ENCODE assay signal across 8 cellular contexts in the genomic region with DNA sequence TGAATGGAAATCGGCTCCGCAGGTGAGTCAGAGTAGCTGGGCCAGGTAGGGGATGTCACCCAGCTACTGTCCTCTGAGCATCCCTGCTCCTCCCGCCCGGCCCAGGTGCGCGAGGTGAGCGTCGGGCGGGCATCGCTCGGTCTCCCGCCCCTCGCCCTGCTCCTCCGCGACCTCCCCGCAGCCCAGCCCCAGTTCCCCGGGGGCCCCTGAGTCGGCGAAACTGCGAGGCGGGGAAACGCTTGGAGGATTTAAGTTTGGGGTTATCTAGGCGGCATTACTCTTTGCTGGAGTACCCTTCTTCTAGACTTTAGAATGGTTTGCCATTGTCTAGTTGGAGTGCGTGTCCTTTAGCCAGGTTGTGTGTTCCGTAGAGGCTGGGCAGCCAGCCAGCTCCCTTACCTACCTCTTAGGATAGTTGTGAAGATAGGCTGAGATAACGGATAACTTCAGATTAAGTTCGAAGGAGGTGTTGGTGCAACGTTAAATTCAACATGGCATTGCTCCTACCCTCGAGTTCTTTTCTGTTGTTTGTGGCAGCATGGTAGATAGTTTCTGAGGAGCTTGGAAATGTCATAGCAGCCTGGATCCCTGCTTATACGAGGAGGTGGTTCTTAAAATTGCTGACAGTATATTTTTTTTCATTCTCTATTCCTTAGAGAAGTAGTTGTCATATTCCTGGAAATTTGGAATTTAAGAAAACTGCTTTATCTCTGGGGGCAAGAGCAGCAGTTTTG. TPM values are rescaled to one million over a fixed set of nuclear protein-coding genes. Genes with fewer than 3 reads are reported as not detected.
DNase-seq lines count a peak whose midpoint lies in the region; ATAC-seq and TF ChIP-seq lines count a peak whose summit lies in the region.

No MANE protein-coding gene starts in this region.

- in situ Hi-C loops in transverse colon (cut with MboI; ENCODE audit: low pct_ligation_motif_present in 1 of 4, low pct_unique_long_range_greater_than_20kb in 1 of 4, low sequenced_read_pairs in 3 of 4) = no loop called here

- H3K27me3 ChIP-seq in liver (ENCODE audit: control insufficient read depth in 4 of 4, insufficient read depth in 4 of 4, low read length in 3 of 4) (no peaks in the 10 kb centered on the region), transverse colon (no peaks in the 10 kb centered on the region)

- peak overlapping the region; percentile 68 to 76 (median 76) for H3K4me3 ChIP-seq in liver (ENCODE audit: low read depth in 1 of 3, low read length in 3 of 3)
- peak overlapping the region; percentile 63 to 97 (median 81) for H3K4me3 ChIP-seq in transverse colon

- ATAC-seq in HG02642 (IDR thresholded peaks at IDR 0.05; ENCODE audit: poor library complexity, unreplicated experiment) = peak; percentile 33

- intact Hi-C loops in transverse colon (cut with DNase I; ENCODE audit: low total_unique reads) = no loop called here

- H3K27ac ChIP-seq in liver (ENCODE audit: low read depth in 1 of 2, low read length in 2 of 2) (peak overlapping the region; percentile 91 to 93), transverse colon (peak overlapping the region; percentile 96 to 99 (median 98))

- under 1% methylated on average over 30 of the region's 30 CpGs for whole genome bisulfite sequencing in liver
- WGBS in transverse colon (ENCODE audit: low coverage in 1 of 2), 2 donors = 0 to 2% methylated on average over 1 to 21 of the region's 30 CpGs

- TF ChIP-seq POLR2A in transverse colon (IDR thresholded peaks at IDR 0.05) = no peak

- peak overlapping the region; percentile 74 to 94 for H3K9ac ChIP-seq in liver (ENCODE audit: low read depth in 1 of 2, low read length in 2 of 2)

- TF ChIP-seq CTCF in liver (IDR thresholded peaks at IDR 0.05; ENCODE audit: low read depth, low read length, missing input control) (no peak), transverse colon (IDR thresholded peaks at IDR 0.05) (no peak)

- TF ChIP-seq EP300 in transverse colon (IDR thresholded peaks at IDR 0.05; ENCODE audit: low read depth) = no peak

- DNase-seq in NCI-H2196 (lab: John Stamatoyannopoulos, UW; ENCODE audit: unreplicated experiment) = peak; percentile 17
- DNase-seq in NCI-H2196 treated with DMSO at 0.1 percent for 48 hours (lab: John Stamatoyannopoulos, UW; ENCODE audit: unreplicated experiment) = no peak
- peak; percentile 16 for DNase-seq in NCI-H82 treated with DMSO at 0.1 percent for 48 hours (lab: John Stamatoyannopoulos, UW; ENCODE audit: unreplicated experiment)
- DNase-seq in cerebellum (ENCODE audit: low spot score) = peak; percentile 7
- DNase-seq in transverse colon = peak; percentile 42
- DNase-seq in stimulated activated CD4-positive, alpha-beta T cell treated with anti-CD3 and anti-CD28 coated beads, Interleukin-1b, Interleukin-23, amount 100 ng/mL, for 48 hours = no peak

- no peaks in the 10 kb centered on the region for H3K36me3 ChIP-seq in liver (ENCODE audit: control insufficient read depth in 4 of 4, insufficient read depth in 3 of 4, low read depth in 1 of 4, low read length in 3 of 4)
- H3K36me3 ChIP-seq in transverse colon = no peaks in the 10 kb centered on the region

- H3K4me1 ChIP-seq in liver (ENCODE audit: control insufficient read depth in 4 of 4, insufficient read depth in 4 of 4, low read length in 3 of 4) = peaks cover 3 to 40% (median 22%) of the 10 kb centered on the region in 4 donors
- peaks cover 20 to 44% (median 27%) of the 10 kb centered on the region in 4 donors for H3K4me1 ChIP-seq in transverse colon

- TF ChIP-seq RAD21 in liver (IDR thresholded peaks at IDR 0.05) = no peak

- no peaks in the 10 kb centered on the region for H3K9me3 ChIP-seq in liver (ENCODE audit: control insufficient read depth in 4 of 4, low read length in 3 of 4)
- no peaks in the 10 kb centered on the region for H3K9me3 ChIP-seq in transverse colon

TF ChIP-seq in liver, 16 proteins besides CTCF, POLR2A, EP300 and RAD21:
- no peak for TF ChIP-seq NR2F2 (IDR thresholded peaks at IDR 0.05)
- no peak for TF ChIP-seq HNF4G (IDR thresholded peaks at IDR 0.05)
- TF ChIP-seq, protein P1, sequence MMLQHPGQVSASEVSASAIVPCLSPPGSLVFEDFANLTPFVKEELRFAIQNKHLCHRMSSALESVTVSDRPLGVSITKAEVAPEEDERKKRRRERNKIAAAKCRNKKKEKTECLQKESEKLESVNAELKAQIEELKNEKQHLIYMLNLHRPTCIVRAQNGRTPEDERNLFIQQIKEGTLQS (IDR thresholded peaks at IDR 0.05) = no peak
- TF ChIP-seq, protein P2, sequence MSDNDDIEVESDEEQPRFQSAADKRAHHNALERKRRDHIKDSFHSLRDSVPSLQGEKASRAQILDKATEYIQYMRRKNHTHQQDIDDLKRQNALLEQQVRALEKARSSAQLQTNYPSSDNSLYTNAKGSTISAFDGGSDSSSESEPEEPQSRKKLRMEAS (IDR thresholded peaks at IDR 0.05) = no peak
- TF ChIP-seq GABPA (IDR thresholded peaks at IDR 0.05 in 1 of 2, conservative IDR thresholded peaks at IDR 0.05 in 1 of 2) = no peak
- TF ChIP-seq RXRA (IDR thresholded peaks at IDR 0.05) = no peak
- TF ChIP-seq, protein P3, sequence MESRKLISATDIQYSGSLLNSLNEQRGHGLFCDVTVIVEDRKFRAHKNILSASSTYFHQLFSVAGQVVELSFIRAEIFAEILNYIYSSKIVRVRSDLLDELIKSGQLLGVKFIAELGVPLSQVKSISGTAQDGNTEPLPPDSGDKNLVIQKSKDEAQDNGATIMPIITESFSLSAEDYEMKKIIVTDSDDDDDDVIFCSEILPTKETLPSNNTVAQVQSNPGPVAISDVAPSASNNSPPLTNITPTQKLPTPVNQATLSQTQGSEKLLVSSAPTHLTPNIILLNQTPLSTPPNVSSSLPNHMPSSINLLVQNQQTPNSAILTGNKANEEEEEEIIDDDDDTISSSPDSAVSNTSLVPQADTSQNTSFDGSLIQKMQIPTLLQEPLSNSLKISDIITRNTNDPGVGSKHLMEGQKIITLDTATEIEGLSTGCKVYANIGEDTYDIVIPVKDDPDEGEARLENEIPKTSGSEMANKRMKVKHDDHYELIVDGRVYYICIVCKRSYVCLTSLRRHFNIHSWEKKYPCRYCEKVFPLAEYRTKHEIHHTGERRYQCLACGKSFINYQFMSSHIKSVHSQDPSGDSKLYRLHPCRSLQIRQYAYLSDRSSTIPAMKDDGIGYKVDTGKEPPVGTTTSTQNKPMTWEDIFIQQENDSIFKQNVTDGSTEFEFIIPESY (IDR thresholded peaks at IDR 0.05) = no peak
TF ChIP-seq in liver: peak in this region for 0.

RNA-seq across cellular contexts. Expression of a gene that starts 0.7 kb away (rescaled TPM):
- total RNA-seq in cerebellum = 42.5 TPM
- total RNA-seq in liver = 10 to 100 TPM in 1 of 2 donors, 1 to 10 TPM in 1; 5.9 to 19.5 TPM
- 1 to 10 TPM; 3.0 to 8.3 TPM for polyA plus RNA-seq in liver
- total RNA-seq in transverse colon = 100 to 1,000 TPM in 1 of 4 donors, 10 to 100 TPM in 3; 11.3 to 357 (median 14.1) TPM

RNA-seq across cellular contexts. Expression of a gene that starts 48.6 kb away (rescaled TPM):
- total RNA-seq in cerebellum (23.0 TPM), liver (10 to 100 TPM in 1 of 2 donors, 1 to 10 TPM in 1; 6.8 to 11.3 TPM), transverse colon (10 to 100 TPM; 20.6 to 40.2 (median 24.0) TPM)
- 1 to 10 TPM; 1.5 to 3.0 TPM for polyA plus RNA-seq in liver

Comparison
In these comparisons a context has a peak if more than half of its experiments do, and no peak if none do; other contexts are left out.
1. DNase-seq: peak in NCI-H2196 (single experiment), NCI-H82 treated with DMSO at 0.1 percent for 48 hours (single experiment), cerebellum (single experiment) and transverse colon (single experiment); none in NCI-H2196 treated with DMSO at 0.1 percent for 48 hours (single experiment) and stimulated activated CD4-positive, alpha-beta T cell treated with anti-CD3 and anti-CD28 coated beads, Interleukin-1b, Interleukin-23, amount 100 ng/mL, for 48 hours (single experiment).